Comparison of ENCODE assay signal across 23 cellular contexts in the genomic region with DNA sequence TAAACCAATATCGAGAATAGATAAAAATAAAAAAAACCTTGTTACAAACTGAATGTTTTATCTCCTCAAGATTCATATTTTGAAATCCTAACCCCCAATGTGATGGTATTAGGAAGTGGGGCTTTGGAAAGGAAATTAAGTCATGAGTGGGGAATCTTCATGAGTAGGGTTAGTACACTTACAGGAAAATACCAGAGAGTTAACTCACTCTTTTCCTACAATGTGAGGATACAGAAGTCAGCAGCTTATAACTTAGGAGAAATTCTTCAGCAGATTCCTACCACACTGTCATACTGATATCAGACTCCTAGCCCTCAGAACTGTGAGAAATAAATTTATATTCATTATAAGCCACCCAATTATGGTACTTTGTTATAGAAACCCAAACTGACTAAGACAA.
DNase-seq lines count a peak whose midpoint lies in the region; ATAC-seq, FAIRE-seq and TF ChIP-seq lines count a peak whose summit lies in the region.
"Had no signal": no experiment of that assay in that cellular context is flagged by ENCODE, and none has a peak within 500 bp of the region (broad histone marks: within the 10 kb centered on the region; RNA-seq: fewer than 3 reads in every experiment).

No MANE protein-coding gene starts in this region.

- H3K18ac ChIP-seq in mesendoderm (ENCODE audit: low read length) = no peak overlapping the region

- H4K8ac ChIP-seq in mesendoderm (ENCODE audit: low read depth, low read length) = no peak overlapping the region

- H2BK120ac ChIP-seq in mesendoderm (ENCODE audit: low read depth, low read length) = no peak overlapping the region

- no peak overlapping the region for H2BK5ac ChIP-seq in mesendoderm (ENCODE audit: low read length)

- H3K4me1 ChIP-seq in mesendoderm (ENCODE audit: control insufficient read depth, low read depth, low read length) = no peaks in the 10 kb centered on the region
- H3K4me1 ChIP-seq: SJSA1, testis had no signal

- no peak overlapping the region for H4K5ac ChIP-seq in mesendoderm (ENCODE audit: low read length)

- H3K4ac ChIP-seq in mesendoderm (ENCODE audit: low read depth, low read length) = no peak overlapping the region

- no peak overlapping the region for H2BK15ac ChIP-seq in mesendoderm (replicated peaks; ENCODE audit: low read depth)

- no CpG with 5 or more reads among the region's 1 CpG for WGBS in mesendoderm (ENCODE audit: extremely low coverage, insufficient coverage, low lambda C conversion rate)

- no peak overlapping the region for H3K9ac ChIP-seq in mesendoderm (ENCODE audit: low read length)

- peak; percentile 68 for DNase-seq in EH (ENCODE audit: low read depth)
- DNase-seq in RCC 7860 (ENCODE audit: low spot score) = peak; percentile 42
- peak; percentile 66 for DNase-seq in dermis blood vessel endothelial cell
- peak; percentile 4 for DNase-seq in mesendoderm
- no peak for DNase-seq in omental fat pad (ENCODE audit: low spot score)
- no peak for DNase-seq in left lobe of liver (ENCODE audit: low spot score)
- DNase-seq in activated gamma-delta T cell (lab: John Stamatoyannopoulos, UW) = no peak
- no peak for DNase-seq in Kasumi-1 (lab: John Stamatoyannopoulos, UW)
- DNase-seq: activated CD4-positive, alpha-beta T cell treated with anti-CD3 and anti-CD28 coated beads, Interleukin-2, amount 10 ng/mL, durations not matched to agents 7 days and 5 days; activated CD8-positive, alpha-beta memory T cell treated with anti-CD3 and anti-CD28 coated beads, Interleukin-2, amount 10 ng/mL, durations not matched to agents 7 days and 5 days; CD8-positive, alpha-beta T cell; effector memory CD8-positive, alpha-beta T cell; hippocampal formation; NCI-H1417; NCI-H510A; stimulated activated CD4-positive, alpha-beta T cell treated with anti-CD3 and anti-CD28 coated beads, Interleukin-2, amount 100 ng/mL, for 48 hours; stimulated activated naive CD4-positive, alpha-beta T cell; testis had no signal

- no peaks in the 10 kb centered on the region for H3K79me2 ChIP-seq in mesendoderm (ENCODE audit: control insufficient read depth, insufficient read depth, low read length)

- H3K23ac ChIP-seq in mesendoderm (ENCODE audit: low read length) = no peak overlapping the region

- H3K36me3 ChIP-seq in mesendoderm (ENCODE audit: control insufficient read depth, insufficient read depth, low read length) = no peaks in the 10 kb centered on the region
- H3K36me3 ChIP-seq: SJSA1 had no signal

- H2AK5ac ChIP-seq in mesendoderm (ENCODE audit: low read length) = no peak overlapping the region

- ATAC-seq in omental fat pad (ENCODE audit: low FRiP score) (no peak), left lobe of liver (no peak)
- ATAC-seq: activated CD8-positive, alpha-beta memory T cell treated with anti-CD3 and anti-CD28 coated beads, Interleukin-2, amount 10 ng/mL, durations not matched to agents 7 days and 5 days; activated naive CD4-positive, alpha-beta T cell treated with anti-CD3 and anti-CD28 coated beads, Interleukin-2, amount 50 U/mL, for 72 hours; CD8-positive, alpha-beta T cell; effector memory CD8-positive, alpha-beta T cell; Panc1 had no signal

- no peak overlapping the region for H3K4me3 ChIP-seq in mesendoderm (ENCODE audit: low read length)
- H3K4me3 ChIP-seq: lung, SJSA1, testis had no signal

- H3K56ac ChIP-seq in mesendoderm (ENCODE audit: low read length) = no peak overlapping the region

- no peaks in the 10 kb centered on the region for H3K27me3 ChIP-seq in mesendoderm (ENCODE audit: insufficient read depth, low read length, poor library complexity)
- H3K27me3 ChIP-seq: SJSA1, testis had no signal

- no peak for FAIRE-seq in RCC 7860 (lab: Jason Lieb, UNC)
- FAIRE-seq: GM12892 had no signal

- no peaks in the 10 kb centered on the region for H3K79me1 ChIP-seq in mesendoderm (ENCODE audit: low read length)

- no peak overlapping the region for H3K4me2 ChIP-seq in mesendoderm (ENCODE audit: low read length)

- TF ChIP-seq CTCF in omental fat pad (IDR thresholded peaks at IDR 0.05) = no peak

- H3K27ac ChIP-seq in mesendoderm (ENCODE audit: low read depth, low read length) = no peak overlapping the region
- H3K27ac ChIP-seq: SJSA1, testis had no signal

Comparison
In these comparisons a context has a peak if more than half of its experiments do, and no peak if none do; other contexts are left out.
1. DNase-seq: peak in EH (single experiment), RCC 7860 (single experiment), dermis blood vessel endothelial cell (single experiment) and mesendoderm (single experiment); none in omental fat pad (single experiment), left lobe of liver (single experiment), activated gamma-delta T cell (single experiment) and Kasumi-1 (0 of 2).